Comparison of ENCODE assay signal across 10 cellular contexts in genomic region chr20:34639755-34640222, GRCh38. TPM values are rescaled to one million over a fixed set of nuclear protein-coding genes. Genes with fewer than 3 reads are reported as not detected.
DNase-seq lines count a peak whose midpoint lies in the region; ATAC-seq and TF ChIP-seq lines count a peak whose summit lies in the region.
"Had no signal": no experiment of that assay in that cellular context is flagged by ENCODE, and none has a peak within 500 bp of the region (broad histone marks: within the 10 kb centered on the region; RNA-seq: fewer than 3 reads in every experiment).

No MANE protein-coding gene starts in this region.

- H4K20me1 ChIP-seq in GM23338 (replicated peaks; ENCODE audit: insufficient read depth), result no peaks in the 10 kb centered on the region; the same call in 1 of the 2 replicates

- H3K4me3 Mint-ChIP-seq in mesothelial cell of epicardium (no peak overlapping the region), GM23338 (no peak overlapping the region)
- H3K4me3 Mint-ChIP-seq: activated naive CD8-positive, alpha-beta T cell treated with anti-CD3 and anti-CD28 coated beads, Interleukin-2, amount 10 ng/mL, durations not matched to agents 7 days and 5 days had no signal

- no peak for TF ChIP-seq CTCF in mesothelial cell of epicardium (IDR thresholded peaks at IDR 0.05; ENCODE audit: unreplicated experiment)
- TF ChIP-seq CTCF in GM23338 (conservative IDR thresholded peaks at IDR 0.05; ENCODE audit: low read depth in 2 of 2), result no peak

- H3K27ac Mint-ChIP-seq in mesothelial cell of epicardium (peak overlapping the region; percentile 37), GM23338 (no peak overlapping the region; the same call in none of the 2 replicates)
- H3K27ac Mint-ChIP-seq: activated naive CD8-positive, alpha-beta T cell treated with anti-CD3 and anti-CD28 coated beads, Interleukin-2, amount 10 ng/mL, durations not matched to agents 7 days and 5 days had no signal

- H3K27me3 Mint-ChIP-seq in mesothelial cell of epicardium (ENCODE audit: low read depth) (no peaks in the 10 kb centered on the region), GM23338 (ENCODE audit: insufficient read depth, low read depth, poor library complexity) (no peaks in the 10 kb centered on the region)
- H3K27me3 Mint-ChIP-seq: activated naive CD8-positive, alpha-beta T cell treated with anti-CD3 and anti-CD28 coated beads, Interleukin-2, amount 10 ng/mL, durations not matched to agents 7 days and 5 days had no signal

- no peaks in the 10 kb centered on the region for H3K9me2 ChIP-seq in GM23338 (ENCODE audit: insufficient read depth)

- 0 out of 2 replicates have a peak, but pooled peaks cover 4% of the 10 kb centered on the region for H3K36me3 ChIP-seq in GM23338 (ENCODE audit: insufficient read depth)

- H3F3A ChIP-seq in GM23338 (replicated peaks; ENCODE audit: low read depth), result no peaks in the 10 kb centered on the region

- H3K4me2 ChIP-seq in GM23338, result no peak overlapping the region

- H3K27me3 ChIP-seq in GM23338 (ENCODE audit: insufficient read depth), result no peaks in the 10 kb centered on the region
- H3K27me3 ChIP-seq: SJSA1 had no signal

- H3K36me3 Mint-ChIP-seq in mesothelial cell of epicardium (peaks cover 11% of the 10 kb centered on the region), GM23338 (ENCODE audit: low read depth) (peaks cover 12% of the 10 kb centered on the region; the same call in 2 of the 3 replicates)

- H3K9me3 Mint-ChIP-seq in mesothelial cell of epicardium (no peaks in the 10 kb centered on the region), GM23338 (no peaks in the 10 kb centered on the region)
- H3K9me3 Mint-ChIP-seq: activated naive CD8-positive, alpha-beta T cell treated with anti-CD3 and anti-CD28 coated beads, Interleukin-2, amount 10 ng/mL, durations not matched to agents 7 days and 5 days had no signal

- DNase-seq in D341Med (ENCODE audit: low spot score) (peak; percentile 77), NCI-H187 (lab: John Stamatoyannopoulos, UW) (peak; percentile 43 to 61), SHP77 (lab: John Stamatoyannopoulos, UW) (peak; percentile 84 to 87), mesothelial cell of epicardium (ENCODE audit: low spot score in 2 of 2, unreplicated experiment in 2 of 2) (no peak), GM23338 (ENCODE audit: low spot score) (no peak)
- DNase-seq: activated naive CD8-positive, alpha-beta T cell treated with anti-CD3 and anti-CD28 coated beads, Interleukin-2, amount 10 ng/mL, durations not matched to agents 7 days and 5 days had no signal

- H3K4me1 ChIP-seq in GM23338 (ENCODE audit: insufficient read depth), result no peaks in the 10 kb centered on the region

- H3K79me2 ChIP-seq in GM23338 (replicated peaks; ENCODE audit: insufficient read depth), result no peaks in the 10 kb centered on the region

- H3K4me1 Mint-ChIP-seq in mesothelial cell of epicardium (no peaks in the 10 kb centered on the region), GM23338 (no peaks in the 10 kb centered on the region)
- H3K4me1 Mint-ChIP-seq: activated naive CD8-positive, alpha-beta T cell treated with anti-CD3 and anti-CD28 coated beads, Interleukin-2, amount 10 ng/mL, durations not matched to agents 7 days and 5 days had no signal

- ATAC-seq in GM23338 (no peak), HG03196 (IDR thresholded peaks at IDR 0.05; ENCODE audit: unreplicated experiment) (no peak), HG03520 (IDR thresholded peaks at IDR 0.05; ENCODE audit: unreplicated experiment) (no peak), GM21723 (IDR thresholded peaks at IDR 0.05; ENCODE audit: unreplicated experiment) (no peak)

- H3K27ac ChIP-seq in GM23338 (ENCODE audit: low read depth), result no peak overlapping the region
- H3K27ac ChIP-seq: SJSA1 had no signal

- no peak overlapping the region for H3K4me3 ChIP-seq in GM23338
- H3K4me3 ChIP-seq: SJSA1 had no signal

- no peak overlapping the region for H2AFZ ChIP-seq in GM23338

TF ChIP-seq in GM23338, 12 proteins besides CTCF, POLR2A, EP300 and RAD21 (continues in another document):
- TF ChIP-seq POLR2AphosphoS5 (IDR thresholded peaks at IDR 0.05; ENCODE audit: low read depth) (no peak), NANOG (IDR thresholded peaks at IDR 0.05; ENCODE audit: borderline replicate concordance) (no peak), ETS1 (IDR thresholded peaks at IDR 0.05) (no peak), JUNB (IDR thresholded peaks at IDR 0.05; ENCODE audit: unreplicated experiment) (no peak), CREB1 (CRISPR knock-in tag; IDR thresholded peaks at IDR 0.05; ENCODE audit: low read depth) (no peak), ZNF114 (CRISPR knock-in tag; IDR thresholded peaks at IDR 0.05) (no peak), EZH2phosphoT487 (IDR thresholded peaks at IDR 0.05; ENCODE audit: unreplicated experiment) (no peak), EZH2 (IDR thresholded peaks at IDR 0.05; ENCODE audit: low read depth, unreplicated experiment) (no peak), ZNF331 (CRISPR knock-in tag; IDR thresholded peaks at IDR 0.05; ENCODE audit: low read depth) (no peak), ZNF462 (CRISPR knock-in tag; IDR thresholded peaks at IDR 0.05) (no peak), STAT1 (IDR thresholded peaks at IDR 0.05; ENCODE audit: unreplicated experiment) (no peak)

RNA-seq across cellular contexts. Expression of gene PIGU, which starts 37.1 kb away (rescaled TPM):
- total RNA-seq in mesothelial cell of epicardium, result 31.7 to 34.1 TPM (median 32.6 TPM) in 3 replicates
- total RNA-seq in GM23338 (2014; rRNA removed; shearing (Covaris generic)), result 28.9 and 31.3 TPM in 2 replicates
- polyA plus RNA-seq in GM23338 (2016; fragmentation: Nextera tagmentation; extraction: Ambion mirVana), result 22.4 and 24.3 TPM in 2 replicates

Comparison
In these comparisons a context has a peak if more than half of its experiments do, and no peak if none do; other contexts are left out.
1. DNase-seq: peak in D341Med (single experiment), NCI-H187 (2 of 2) and SHP77 (2 of 2); none in mesothelial cell of epicardium (0 of 2) and GM23338 (single experiment).